8 cellular contexts compared by ENCODE assay signal in genomic region chr10:133393401-133394063, GRCh38. TPM values are rescaled to one million over a fixed set of nuclear protein-coding genes. Genes with fewer than 3 reads are reported as not detected.
A peak's percentile ranks its signal among the peaks of the same experiment; 100 is the strongest.
DNase-seq lines count a peak whose midpoint lies in the region; ATAC-seq and TF ChIP-seq lines count a peak whose summit lies in the region.

No MANE protein-coding gene starts in this region.

- H3K4me1 Mint-ChIP-seq in activated naive CD4-positive, alpha-beta T cell treated with anti-CD3 and anti-CD28 coated beads, Interleukin-2, amount 10 ng/mL, durations not matched to agents 7 days and 5 days, result peaks cover 65% of the 10 kb centered on the region
- peaks cover 9% of the 10 kb centered on the region for H3K4me1 Mint-ChIP-seq in type B pancreatic cell (ENCODE audit: unreplicated experiment)

- H3K36me3 Mint-ChIP-seq in activated naive CD4-positive, alpha-beta T cell treated with anti-CD3 and anti-CD28 coated beads, Interleukin-2, amount 10 ng/mL, durations not matched to agents 7 days and 5 days, result peaks cover 35% of the 10 kb centered on the region
- H3K36me3 Mint-ChIP-seq in type B pancreatic cell, result peaks cover 8% of the 10 kb centered on the region

- H3K4me3 Mint-ChIP-seq in activated naive CD4-positive, alpha-beta T cell treated with anti-CD3 and anti-CD28 coated beads, Interleukin-2, amount 10 ng/mL, durations not matched to agents 7 days and 5 days, result peak overlapping the region; percentile 95
- H3K4me3 Mint-ChIP-seq in type B pancreatic cell, result peak overlapping the region; percentile 98

- H3K27me3 ChIP-seq in lower lobe of right lung (ENCODE audit: low read depth), result no peaks in the 10 kb centered on the region

- CTCF ChIA-PET in activated naive CD4-positive, alpha-beta T cell treated with anti-CD3 and anti-CD28 coated beads, Interleukin-2, amount 10 ng/mL, durations not matched to agents 7 days and 5 days (lab: Charles Lee), result interaction anchor here (0.6 kb wide), 1 partner anchor 205 kb away, joined by 3 read pairs; no protein-coding TSS in a partner anchor

- peaks cover 24% of the 10 kb centered on the region for H3K36me3 ChIP-seq in lower lobe of right lung

- H3K4me3 ChIP-seq in lower lobe of right lung, result peak overlapping the region; percentile 90

- intact Hi-C loops in lower lobe of right lung (cut with DNase I), result no loop called here

- no peaks in the 10 kb centered on the region for H3K27me3 Mint-ChIP-seq in activated naive CD4-positive, alpha-beta T cell treated with anti-CD3 and anti-CD28 coated beads, Interleukin-2, amount 10 ng/mL, durations not matched to agents 7 days and 5 days
- no peaks in the 10 kb centered on the region for H3K27me3 Mint-ChIP-seq in type B pancreatic cell

- TF ChIP-seq CTCF in lower lobe of right lung (IDR thresholded peaks at IDR 0.05) (no peak), type B pancreatic cell (conservative IDR thresholded peaks at IDR 0.05) (no peak)

- peak overlapping the region; percentile 83 for H3K27ac Mint-ChIP-seq in activated naive CD4-positive, alpha-beta T cell treated with anti-CD3 and anti-CD28 coated beads, Interleukin-2, amount 10 ng/mL, durations not matched to agents 7 days and 5 days
- peak overlapping the region; percentile 73 for H3K27ac Mint-ChIP-seq in type B pancreatic cell

- H3K27ac ChIP-seq in lower lobe of right lung, result peak overlapping the region; percentile 84

- peaks cover 18% of the 10 kb centered on the region for H3K4me1 ChIP-seq in lower lobe of right lung

- ATAC-seq in lower lobe of right lung (no peak), HG02610 (IDR thresholded peaks at IDR 0.05; ENCODE audit: unreplicated experiment) (no peak), GM18498 (IDR thresholded peaks at IDR 0.05; ENCODE audit: unreplicated experiment) (no peak)

- H3K9me3 Mint-ChIP-seq in activated naive CD4-positive, alpha-beta T cell treated with anti-CD3 and anti-CD28 coated beads, Interleukin-2, amount 10 ng/mL, durations not matched to agents 7 days and 5 days, result no peaks in the 10 kb centered on the region
- H3K9me3 Mint-ChIP-seq in type B pancreatic cell, result no peaks in the 10 kb centered on the region

- no peak for DNase-seq in activated naive CD4-positive, alpha-beta T cell treated with anti-CD3 and anti-CD28 coated beads, Interleukin-2, amount 10 ng/mL, durations not matched to agents 7 days and 5 days
- DNase-seq in activated naive CD4-positive, alpha-beta T cell treated with anti-CD3 and anti-CD28 coated beads, Interleukin-2, amount 50 U/mL, for 16 hours, result no peak
- DNase-seq in amniotic epithelial cell (ENCODE audit: low read depth), result peak; percentile 21
- DNase-seq in lower lobe of right lung, result peak; percentile 32
- DNase-seq in type B pancreatic cell (ENCODE audit: extremely low spot score, unreplicated experiment), result no peak
- DNase-seq in NCI-H2196 treated with DMSO at 0.1 percent for 48 hours (lab: John Stamatoyannopoulos, UW; ENCODE audit: unreplicated experiment), result no peak

- H3K9me3 ChIP-seq in lower lobe of right lung, result no peaks in the 10 kb centered on the region

RNA-seq across cellular contexts. Expression of gene MTG1, which starts 0.4 kb away (rescaled TPM):
- total RNA-seq in lower lobe of right lung (41.7 TPM), type B pancreatic cell (ENCODE audit: low replicate concordance) (79.1 and 89.6 TPM in 2 replicates)

RNA-seq across cellular contexts. Expression of gene PAOX, which starts 14.5 kb away (rescaled TPM):
- total RNA-seq in lower lobe of right lung, result 6.9 TPM
- total RNA-seq in type B pancreatic cell (ENCODE audit: low replicate concordance), result 6.9 and 8.2 TPM in 2 replicates

RNA-seq across cellular contexts. Expression of gene ECHS1, which starts 20.4 kb away (rescaled TPM):
- 59.5 TPM for total RNA-seq in lower lobe of right lung
- total RNA-seq in type B pancreatic cell (ENCODE audit: low replicate concordance), result 106 and 127 TPM in 2 replicates

RNA-seq across cellular contexts. Expression of gene SPRN, which starts 30.9 kb away (rescaled TPM):
- not detected for total RNA-seq in lower lobe of right lung
- total RNA-seq in type B pancreatic cell (ENCODE audit: low replicate concordance), result 0.21 and 0.56 TPM in 2 replicates

RNA-seq across cellular contexts. Expression of gene FUOM, which starts 35.7 kb away (rescaled TPM):
- total RNA-seq in lower lobe of right lung (31.0 TPM), type B pancreatic cell (ENCODE audit: low replicate concordance) (20.4 and 21.7 TPM in 2 replicates)

Comparison
In these comparisons a context has a peak if more than half of its experiments do, and no peak if none do; other contexts are left out.
1. DNase-seq: peak in amniotic epithelial cell (single experiment) and lower lobe of right lung (single experiment); none in activated naive CD4-positive, alpha-beta T cell treated with anti-CD3 and anti-CD28 coated beads, Interleukin-2, amount 10 ng/mL, durations not matched to agents 7 days and 5 days (single experiment), activated naive CD4-positive, alpha-beta T cell treated with anti-CD3 and anti-CD28 coated beads, Interleukin-2, amount 50 U/mL, for 16 hours (single experiment), type B pancreatic cell (single experiment) and NCI-H2196 treated with DMSO at 0.1 percent for 48 hours (single experiment).